In the genomic region with DNA sequence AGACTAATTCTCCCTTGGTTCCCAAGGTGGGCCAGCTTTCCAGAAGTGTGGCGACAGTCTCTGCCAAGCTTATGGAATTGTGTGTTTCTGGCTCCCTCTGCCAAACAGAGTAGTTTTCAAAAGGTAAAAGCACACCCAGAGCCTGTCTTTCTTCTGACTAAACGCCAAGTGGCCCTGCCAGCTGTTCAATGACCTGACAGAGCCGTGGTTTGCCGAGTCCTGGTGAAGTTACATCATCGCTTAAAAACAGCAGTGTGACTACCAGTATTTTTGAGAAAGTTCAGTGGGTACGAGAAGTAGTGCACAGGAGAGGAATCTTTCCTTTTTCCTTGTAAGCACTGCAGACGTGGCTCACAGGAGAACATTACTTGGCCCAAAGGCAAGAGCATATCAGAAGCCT, we compare ENCODE assay signal across 1 cellular context.
TF ChIP-seq lines count a peak whose summit lies in the region.

No MANE protein-coding gene starts in this region.

TF ChIP-seq in GM23338, 12 proteins besides CTCF, POLR2A, EP300 and RAD21 (continued from another document):
- TF ChIP-seq ZNF114 (CRISPR knock-in tag; IDR thresholded peaks at IDR 0.05) (no peak), NANOG (IDR thresholded peaks at IDR 0.05; ENCODE audit: borderline replicate concordance) (no peak)
